Comparison of ENCODE assay signal across 22 cellular contexts in the genomic region with DNA sequence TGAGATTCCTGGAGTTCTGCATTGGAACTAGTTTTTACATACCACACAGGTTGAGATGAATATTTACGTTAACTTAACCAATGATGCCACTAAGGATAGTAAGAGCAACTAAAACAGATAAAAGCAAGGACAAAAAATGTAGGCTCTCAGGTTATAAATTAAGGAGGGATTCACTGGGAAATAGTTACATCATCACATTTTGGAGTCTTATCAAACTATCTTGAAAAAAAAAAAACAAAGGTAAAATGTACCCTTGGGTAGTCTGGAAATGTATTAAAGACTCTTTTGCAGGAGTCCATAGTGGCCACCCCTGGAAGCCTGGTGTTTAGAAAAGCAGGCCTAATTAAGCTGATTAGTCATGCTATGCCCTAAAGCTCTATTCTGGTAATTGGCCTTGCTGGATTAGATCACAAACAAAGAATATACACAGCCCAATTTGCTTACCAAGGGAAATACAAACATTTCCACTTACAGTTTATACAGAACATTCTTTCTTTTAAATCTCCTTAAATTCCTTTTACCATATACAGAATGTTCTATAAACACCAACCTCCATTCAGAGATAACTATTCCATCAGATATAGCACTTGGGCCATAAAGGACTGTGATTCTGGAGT. TPM values are rescaled to one million over a fixed set of nuclear protein-coding genes. Genes with fewer than 3 reads are reported as not detected.
DNase-seq lines count a peak whose midpoint lies in the region; ATAC-seq, FAIRE-seq and TF ChIP-seq lines count a peak whose summit lies in the region.
"Had no signal": no experiment of that assay in that cellular context is flagged by ENCODE, and none has a peak within 500 bp of the region (broad histone marks: within the 10 kb centered on the region; RNA-seq: fewer than 3 reads in every experiment).

No MANE protein-coding gene starts in this region.

- H3K4me1 ChIP-seq in GM12878 (ENCODE audit: control insufficient read depth, insufficient read depth, low read length) (no peaks in the 10 kb centered on the region; the same call in 1 of the 2 replicates), tibial nerve (no peaks in the 10 kb centered on the region)

- intact Hi-C loops in GM12878 (cut with micrococcal nuclease; ENCODE audit: unreplicated experiment) = no loop called here

- no peaks in the 10 kb centered on the region for H3K9me3 ChIP-seq in GM12878 (replicated peaks; ENCODE audit: control insufficient read depth, insufficient read depth, low read length)
- H3K9me3 ChIP-seq in tibial nerve = no peaks in the 10 kb centered on the region
- H3K9me3 ChIP-seq: lower lobe of right lung had no signal

- POLR2A ChIA-PET in GM12878 (lab: Charles Lee) = interaction anchor here (1.8 kb wide), 1 partner anchor 8 kb away, joined by 6 read pairs; no protein-coding TSS in a partner anchor

- RAD21 ChIA-PET in GM12878 (lab: Charles Lee; ENCODE audit: unreplicated experiment) = interaction anchor here (1.0 kb wide), 1 partner anchor 15 kb away, joined by 3 read pairs; no protein-coding TSS in a partner anchor

- H3K27ac ChIP-seq in GM12878 (ENCODE audit: control insufficient read depth, insufficient read depth) = no peak overlapping the region
- no peak overlapping the region for H3K27ac ChIP-seq in tibial nerve
- H3K27ac ChIP-seq: lower lobe of right lung had no signal

- TF ChIP-seq RAD21 in GM12878 (IDR thresholded peaks at IDR 0.05; ENCODE audit: insufficient read depth, low read depth, low read length) = no peak

- H4K20me1 ChIP-seq in GM12878 (ENCODE audit: control insufficient read depth, insufficient read depth) = no peaks in the 10 kb centered on the region

- H3K36me3 ChIP-seq in GM12878 (ENCODE audit: control insufficient read depth in 2 of 2, insufficient read depth in 2 of 2, low read length in 1 of 2) = peaks cover 7 to 36% of the 10 kb centered on the region in 2 experiments
- H3K36me3 ChIP-seq in tibial nerve = peaks cover 0 to 93% (median 8%) of the 10 kb centered on the region in 3 donors

- H3K4me2 ChIP-seq in GM12878 (ENCODE audit: control insufficient read depth, insufficient read depth) = no peak overlapping the region

- SMC1A ChIA-PET in GM12878 (lab: Charles Lee; ENCODE audit: uncharacterized antibody, unreplicated experiment) = interaction anchor here (1.0 to 2.9 kb wide), 4 partner anchors 10 to 153 kb away, joined by 3 to 15 read pairs (median 7); a partner anchor contains a TSS

- no peaks in the 10 kb centered on the region for H3K79me2 ChIP-seq in GM12878 (ENCODE audit: control insufficient read depth, insufficient read depth, low read length)

- ATAC-seq in GM12878 = no peak
- ATAC-seq in GM19455 (IDR thresholded peaks at IDR 0.05; ENCODE audit: unreplicated experiment) = no peak
- ATAC-seq: lower lobe of right lung; naive thymus-derived CD4-positive, alpha-beta T cell; stimulated activated naive CD8-positive, alpha-beta T cell treated with anti-CD3 and anti-CD28 coated beads, Interleukin-15, Interleukin-2, amounts not matched to agents 100 U/mL and 50 U/mL, for 24 hours had no signal

- H3K4me3 ChIP-seq in GM12878 (no peak overlapping the region), tibial nerve (no peak overlapping the region)
- H3K4me3 ChIP-seq: lower lobe of right lung had no signal

- H3K27me3 ChIP-seq in GM12878 (replicated peaks in 1 of 2; ENCODE audit: control insufficient read depth in 2 of 2, insufficient read depth in 2 of 2, low read length in 1 of 2) (no peaks in the 10 kb centered on the region), tibial nerve (no peaks in the 10 kb centered on the region)

- H2AFZ ChIP-seq in GM12878 (ENCODE audit: control insufficient read depth, low read depth, low read length) = no peak overlapping the region

- DNase-seq in NCI-H1436 (lab: John Stamatoyannopoulos, UW) (peak; percentile 39), NCI-H1436 treated with DMSO at 0.1 percent for 48 hours (lab: John Stamatoyannopoulos, UW) (no peak), NCI-H146 (lab: John Stamatoyannopoulos, UW) (peak; percentile 66), GM12878 (ENCODE audit: low read depth, low spot score) (no peak), myocyte (ENCODE audit: low read depth) (peak; percentile 45), HK-2 (ENCODE audit: unreplicated experiment) (no peak), tibial nerve (ENCODE audit: low spot score in 2 of 2) (no peak)
- DNase-seq: activated CD4-positive, alpha-beta T cell treated with anti-CD3 and anti-CD28 coated beads, Interleukin-2, amount 10 ng/mL, durations not matched to agents 7 days and 5 days; activated naive CD8-positive, alpha-beta T cell treated with anti-CD3 and anti-CD28 coated beads for 36 hours; activated T-cell treated with anti-CD3 and anti-CD28 coated beads, Interleukin-2, amount 50 U/mL, for 48 hours; C1 segment of cervical spinal cord; DMS79 treated with DMSO at 0.1 percent for 48 hours; endodermal cell; lower lobe of right lung; naive thymus-derived CD4-positive, alpha-beta T cell; posterior cingulate gyrus; SHP77; stimulated activated naive CD8-positive, alpha-beta T cell treated with anti-CD3 and anti-CD28 coated beads, Interleukin-15, Interleukin-2, amounts not matched to agents 100 U/mL and 50 U/mL, for 24 hours had no signal

- TF ChIP-seq EP300 in GM12878 (IDR thresholded peaks at IDR 0.05; ENCODE audit: borderline replicate concordance in 1 of 2, control insufficient read depth in 1 of 2, low read depth in 2 of 2, low read length in 2 of 2) (no peak), tibial nerve (IDR thresholded peaks at IDR 0.05) (no peak)

- H3K9ac ChIP-seq in GM12878 (ENCODE audit: control insufficient read depth, insufficient read depth, low read length) = no peak overlapping the region

- in situ Hi-C loops in GM12878 (cut with MboI) = no loop called here

- WGBS in GM12878 (ENCODE audit: insufficient coverage, insufficient replicate concordance, low lambda C conversion rate, missing lambda C conversion rate) = 100% methylated on average over 1 of the region's 1 CpG
- 98 to 100% methylated on average over 1 of the region's 1 CpG for WGBS in tibial nerve, 2 donors

- TF ChIP-seq POLR2A in GM12878 (IDR thresholded peaks at IDR 0.05; ENCODE audit: low read depth, low read length) (no peak), tibial nerve (IDR thresholded peaks at IDR 0.05) (no peak)

- FAIRE-seq in GM12878 (lab: Jason Lieb, UNC) = no peak
- FAIRE-seq: frontal cortex, urothelium cell line had no signal

- TF ChIP-seq CTCF in GM12878 (IDR thresholded peaks at IDR 0.05 in 2 of 3, conservative IDR thresholded peaks at IDR 0.05 in 1 of 3; ENCODE audit: control insufficient read depth in 2 of 3, extremely low read depth in 1 of 3, insufficient read depth in 1 of 3, low read depth in 3 of 3, low read length in 3 of 3) (no peak), tibial nerve (IDR thresholded peaks at IDR 0.05) (no peak)

- CTCF ChIA-PET in GM12878 (lab: Yijun Ruan, JAX) = interaction anchor here (0.8 to 1.0 kb wide), 3 partner anchors 9 to 93 kb away, joined by 3 read pairs; no protein-coding TSS in a partner anchor

- BruUV-seq in GM12878 (replicated peaks; lab: Mats Ljungman, UMichigan) = TSS peak; percentile 13

RNA-seq across cellular contexts. Expression of a gene that starts 13.9 kb away (rescaled TPM):
- 8.4 and 10.7 TPM in 2 replicates for total RNA-seq in GM12878 (2013; cell fraction: nucleolus; rRNA removed)
- total RNA-seq in GM12878 (2014; rRNA removed) (7.6 and 8.2 TPM in 2 replicates), GM12878 (2014; rRNA removed; fragmentation: Illumina TruSeq; extraction: Trizol) (3.2 and 4.1 TPM in 2 replicates), GM12878 (2021) (5.0 and 5.7 TPM in 2 replicates), myocyte (13.8 and 19.1 TPM in 2 replicates), tibial nerve (10 to 100 TPM; 10.7 to 22.1 (median 15.0) TPM)
- polyA plus RNA-seq in GM12878 (2011; ENCODE audit: low read depth) = 1.2 TPM
- polyA plus RNA-seq in GM12878 (2011; rRNA removed) (2.6 and 5.0 TPM in 2 replicates), GM12878 (2014; fragmentation: Illumina TruSeq; extraction: Trizol) (3.6 and 6.4 TPM in 2 replicates), GM12878 (2014; fragmentation: Nextera tagmentation; extraction: Ambion mirVana) (under 1 TPM; 0.16 to 0.86 TPM), GM12878 (2014; rRNA removed) (4.9 and 6.1 TPM in 2 replicates), GM12878 (2016; fragmentation: Nextera tagmentation; extraction: Ambion mirVana) (1 to 10 TPM; 8.6 to 9.0 TPM)
- polyA plus RNA-seq in GM12878 (2011; cell fraction: cytosol; rRNA removed) = 5.5 and 7.9 TPM in 2 replicates
- 5.1 and 6.7 TPM in 2 replicates for polyA plus RNA-seq in GM12878 (2011; cell fraction: nucleus; rRNA removed)
- polyA plus RNA-seq in GM12878 (2012) = 3.3 TPM in 2 replicates
- 4.0 and 8.5 TPM in 2 replicates for polyA minus RNA-seq in GM12878 (2011; rRNA and poly(A)+ RNA removed)
- polyA minus RNA-seq in GM12878 (2011; cell fraction: cytosol; rRNA and poly(A)+ RNA removed) = 2.5 and 3.1 TPM in 2 replicates
- 4.8 and 5.2 TPM in 2 replicates for polyA minus RNA-seq in GM12878 (2011; cell fraction: nucleus; rRNA and poly(A)+ RNA removed)
- 18.4 TPM for polyA plus RNA-seq in myocyte (2012)

RNA-seq across cellular contexts. Expression of a gene that starts 39.3 kb away (rescaled TPM):
- not detected in 2 replicates for total RNA-seq in GM12878 (2013; cell fraction: nucleolus; rRNA removed)
- total RNA-seq in GM12878 (2014; rRNA removed) = not detected in 2 replicates
- not detected in 2 replicates for total RNA-seq in GM12878 (2014; rRNA removed; fragmentation: Illumina TruSeq; extraction: Trizol)
- total RNA-seq in GM12878 (2021) = not detected in 2 replicates
- not detected for polyA plus RNA-seq in GM12878 (2011; ENCODE audit: low read depth)
- not detected in 2 replicates for polyA plus RNA-seq in GM12878 (2011; rRNA removed)
- 0.03 TPM in 1 of 2 replicates, not detected in the other for polyA plus RNA-seq in GM12878 (2011; cell fraction: cytosol; rRNA removed)
- polyA plus RNA-seq in GM12878 (2011; cell fraction: nucleus; rRNA removed) = 0.09 TPM in 1 of 2 replicates, not detected in the other
- polyA plus RNA-seq in GM12878 (2012) = not detected in 2 replicates
- polyA plus RNA-seq in GM12878 (2014; fragmentation: Illumina TruSeq; extraction: Trizol) = not detected in 2 replicates
- polyA plus RNA-seq in GM12878 (2014; fragmentation: Nextera tagmentation; extraction: Ambion mirVana) = not detected
- 0.14 TPM in 1 of 2 replicates, not detected in the other for polyA plus RNA-seq in GM12878 (2014; rRNA removed)
- not detected for polyA plus RNA-seq in GM12878 (2016; fragmentation: Nextera tagmentation; extraction: Ambion mirVana)
- not detected in 2 replicates for polyA minus RNA-seq in GM12878 (2011; rRNA and poly(A)+ RNA removed)
- polyA minus RNA-seq in GM12878 (2011; cell fraction: cytosol; rRNA and poly(A)+ RNA removed) = not detected in 2 replicates
- polyA minus RNA-seq in GM12878 (2011; cell fraction: nucleus; rRNA and poly(A)+ RNA removed) = not detected in 2 replicates
- total RNA-seq in myocyte = not detected in 2 replicates
- polyA plus RNA-seq in myocyte (2012) = not detected
- total RNA-seq in tibial nerve = 1 to 10 TPM in 1 of 4 donors, not detected in 3; 2.5 TPM
- total RNA-seq: A172; activated CD4-positive, alpha-beta T cell treated with anti-CD3 and anti-CD28 coated beads, Interleukin-2, amount 10 ng/mL, durations not matched to agents 7 days and 5 days; activated naive CD8-positive, alpha-beta T cell treated with anti-CD3 and anti-CD28 coated beads for 36 hours; endodermal cell; frontal cortex; lower lobe of right lung; naive thymus-derived CD4-positive, alpha-beta T cell had no signal
- polyA plus RNA-seq: naive thymus-derived CD4-positive, alpha-beta T cell had no signal

RNA-seq across cellular contexts. Expression of a gene that starts 56.2 kb away (rescaled TPM):
- total RNA-seq in GM12878 (2013; cell fraction: nucleolus; rRNA removed) = 131 and 162 TPM in 2 replicates
- 10.3 and 12.1 TPM in 2 replicates for total RNA-seq in GM12878 (2014; rRNA removed)
- total RNA-seq in GM12878 (2014; rRNA removed; fragmentation: Illumina TruSeq; extraction: Trizol) = 3.3 and 3.6 TPM in 2 replicates
- total RNA-seq in GM12878 (2021) = 11.6 and 12.3 TPM in 2 replicates
- 2.8 TPM for polyA plus RNA-seq in GM12878 (2011; ENCODE audit: low read depth)
- polyA plus RNA-seq in GM12878 (2011; rRNA removed) = 6.2 and 11.5 TPM in 2 replicates
- polyA plus RNA-seq in GM12878 (2011; cell fraction: cytosol; rRNA removed) = 12.2 and 21.9 TPM in 2 replicates
- 94.5 and 119 TPM in 2 replicates for polyA plus RNA-seq in GM12878 (2011; cell fraction: nucleus; rRNA removed)
- 8.5 and 9.8 TPM in 2 replicates for polyA plus RNA-seq in GM12878 (2012)
- 2.0 and 3.4 TPM in 2 replicates for polyA plus RNA-seq in GM12878 (2014; fragmentation: Illumina TruSeq; extraction: Trizol)
- polyA plus RNA-seq in GM12878 (2014; fragmentation: Nextera tagmentation; extraction: Ambion mirVana) = under 1 TPM in 1 of 2 experiments, not detected in 1; 0.42 TPM
- 13.3 and 15.9 TPM in 2 replicates for polyA plus RNA-seq in GM12878 (2014; rRNA removed)
- 1 to 10 TPM; 4.0 TPM for polyA plus RNA-seq in GM12878 (2016; fragmentation: Nextera tagmentation; extraction: Ambion mirVana)
- polyA minus RNA-seq in GM12878 (2011; rRNA and poly(A)+ RNA removed) = 1.6 and 5.5 TPM in 2 replicates
- polyA minus RNA-seq in GM12878 (2011; cell fraction: cytosol; rRNA and poly(A)+ RNA removed) = 1.8 and 4.8 TPM in 2 replicates
- polyA minus RNA-seq in GM12878 (2011; cell fraction: nucleus; rRNA and poly(A)+ RNA removed) = 10.3 and 12.6 TPM in 2 replicates
- total RNA-seq in myocyte = 79.6 and 93.0 TPM in 2 replicates
- polyA plus RNA-seq in myocyte (2012) = 18.7 TPM
- 100 to 1,000 TPM in 3 of 4 donors, 10 to 100 TPM in 1; 92.2 to 276 (median 173) TPM for total RNA-seq in tibial nerve

Comparison
In these comparisons a context has a peak if more than half of its experiments do, and no peak if none do; other contexts are left out.
1. DNase-seq: peak in NCI-H1436 (single experiment), NCI-H146 (single experiment) and myocyte (single experiment); none in NCI-H1436 treated with DMSO at 0.1 percent for 48 hours (single experiment), GM12878 (single experiment), HK-2 (single experiment) and tibial nerve (0 of 2).